ENCODE assay signal across 1 cellular context in the genomic region with DNA sequence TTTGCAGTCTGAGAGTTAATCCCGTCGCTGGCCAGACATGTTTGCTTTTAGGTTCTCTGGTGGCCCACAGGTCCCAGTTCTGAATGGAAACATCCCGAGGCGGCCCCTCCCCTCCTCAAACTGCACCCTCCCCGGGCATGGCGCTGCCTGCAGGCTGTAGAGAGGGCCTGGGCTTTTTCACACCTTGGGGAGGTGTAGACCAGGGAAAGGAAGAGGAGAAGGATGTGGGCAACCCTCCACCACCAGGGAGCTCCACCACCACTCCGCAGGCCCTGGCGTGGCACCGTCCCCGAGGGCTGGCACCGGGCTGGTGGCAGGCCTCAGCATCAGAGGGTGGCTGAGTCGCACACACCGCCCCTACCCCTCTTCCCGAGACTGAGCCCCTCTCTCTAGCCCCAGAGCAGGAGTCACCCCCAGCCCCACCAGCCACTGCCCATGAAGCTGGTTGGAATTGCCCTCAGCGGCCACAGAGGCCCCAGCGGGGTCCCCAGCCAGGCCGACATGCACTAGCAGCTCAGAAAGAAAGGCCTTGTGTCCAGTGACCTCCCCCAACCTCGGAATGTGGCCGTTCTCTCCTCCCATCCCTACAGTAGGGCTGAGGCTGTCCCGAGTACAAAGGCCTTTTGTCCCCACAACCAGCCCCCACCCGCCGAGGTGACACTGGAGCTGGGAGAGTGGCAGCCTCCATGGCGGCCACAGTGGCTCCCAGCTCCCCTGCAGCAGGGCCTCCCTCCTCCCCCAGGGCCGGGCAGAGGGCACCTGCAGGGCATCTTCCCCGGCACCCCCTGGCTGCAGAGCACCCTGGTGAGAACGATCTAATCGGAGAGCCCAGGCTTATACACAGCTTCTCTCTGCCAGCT.
A peak's percentile ranks its signal among the peaks of the same experiment; 100 is the strongest.
TF ChIP-seq lines count a peak whose summit lies in the region.

No MANE protein-coding gene starts in this region.

TF ChIP-seq in HepG2, 621 proteins besides CTCF, POLR2A, EP300 and RAD21 (continued from another document and continues in another):
- no peak for TF ChIP-seq BCLAF1 (IDR thresholded peaks at IDR 0.05)
- peak; percentile 64; the same call in 1 of the 2 replicates for TF ChIP-seq POGZ (CRISPR knock-in tag; IDR thresholded peaks at IDR 0.05)
- TF ChIP-seq KDM6A (CRISPR knock-in tag; IDR thresholded peaks at IDR 0.05; ENCODE audit: low read depth) = peak; percentile 74
- no peak for TF ChIP-seq HNF1A (IDR thresholded peaks at IDR 0.05; ENCODE audit: low read depth)
- peak; percentile 71; the same call in 1 of the 2 replicates for TF ChIP-seq HNF1A (CRISPR knock-in tag; IDR thresholded peaks at IDR 0.05; ENCODE audit: borderline replicate concordance)
- no peak for TF ChIP-seq ZNF703 (CRISPR knock-in tag; IDR thresholded peaks at IDR 0.05; ENCODE audit: borderline replicate concordance)
- TF ChIP-seq ZNF138 (CRISPR knock-in tag; IDR thresholded peaks at IDR 0.05; ENCODE audit: low read depth) = peak; percentile 18; the same call in 1 of the 2 replicates
- no peak for TF ChIP-seq SRSF9 (IDR thresholded peaks at IDR 0.05; ENCODE audit: borderline replicate concordance, insufficient read depth, low read depth, low read length, poor library complexity, severe bottlenecking)
- TF ChIP-seq, protein P1, sequence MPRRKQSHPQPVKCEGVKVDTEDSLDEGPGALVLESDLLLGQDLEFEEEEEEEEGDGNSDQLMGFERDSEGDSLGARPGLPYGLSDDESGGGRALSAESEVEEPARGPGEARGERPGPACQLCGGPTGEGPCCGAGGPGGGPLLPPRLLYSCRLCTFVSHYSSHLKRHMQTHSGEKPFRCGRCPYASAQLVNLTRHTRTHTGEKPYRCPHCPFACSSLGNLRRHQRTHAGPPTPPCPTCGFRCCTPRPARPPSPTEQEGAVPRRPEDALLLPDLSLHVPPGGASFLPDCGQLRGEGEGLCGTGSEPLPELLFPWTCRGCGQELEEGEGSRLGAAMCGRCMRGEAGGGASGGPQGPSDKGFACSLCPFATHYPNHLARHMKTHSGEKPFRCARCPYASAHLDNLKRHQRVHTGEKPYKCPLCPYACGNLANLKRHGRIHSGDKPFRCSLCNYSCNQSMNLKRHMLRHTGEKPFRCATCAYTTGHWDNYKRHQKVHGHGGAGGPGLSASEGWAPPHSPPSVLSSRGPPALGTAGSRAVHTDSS (CRISPR knock-in tag; conservative IDR thresholded peaks at IDR 0.05) = no peak
- TF ChIP-seq MEIS1 (CRISPR knock-in tag; IDR thresholded peaks at IDR 0.05; ENCODE audit: borderline replicate concordance) = peak; percentile 94; the same call in 1 of the 2 replicates
- peak; percentile 11; the same call in 1 of the 2 replicates for TF ChIP-seq STAG1 (CRISPR knock-in tag; IDR thresholded peaks at IDR 0.05)
- peak; percentile 38; the same call in 1 of the 2 replicates for TF ChIP-seq ZNF605 (CRISPR knock-in tag; IDR thresholded peaks at IDR 0.05)
- peak; percentile 89 for TF ChIP-seq PAXIP1 (CRISPR knock-in tag; conservative IDR thresholded peaks at IDR 0.05)
- TF ChIP-seq IRF9 (CRISPR knock-in tag; IDR thresholded peaks at IDR 0.05; ENCODE audit: borderline replicate concordance) = peak; percentile 60; the same call in 1 of the 2 replicates
- no peak for TF ChIP-seq SIX4 (CRISPR knock-in tag; IDR thresholded peaks at IDR 0.05)
- TF ChIP-seq, protein P2, sequence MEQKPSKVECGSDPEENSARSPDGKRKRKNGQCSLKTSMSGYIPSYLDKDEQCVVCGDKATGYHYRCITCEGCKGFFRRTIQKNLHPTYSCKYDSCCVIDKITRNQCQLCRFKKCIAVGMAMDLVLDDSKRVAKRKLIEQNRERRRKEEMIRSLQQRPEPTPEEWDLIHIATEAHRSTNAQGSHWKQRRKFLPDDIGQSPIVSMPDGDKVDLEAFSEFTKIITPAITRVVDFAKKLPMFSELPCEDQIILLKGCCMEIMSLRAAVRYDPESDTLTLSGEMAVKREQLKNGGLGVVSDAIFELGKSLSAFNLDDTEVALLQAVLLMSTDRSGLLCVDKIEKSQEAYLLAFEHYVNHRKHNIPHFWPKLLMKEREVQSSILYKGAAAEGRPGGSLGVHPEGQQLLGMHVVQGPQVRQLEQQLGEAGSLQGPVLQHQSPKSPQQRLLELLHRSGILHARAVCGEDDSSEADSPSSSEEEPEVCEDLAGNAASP (CRISPR knock-in tag; IDR thresholded peaks at IDR 0.05; ENCODE audit: borderline replicate concordance) = peak; percentile 88; the same call in 1 of the 2 replicates
- peak; percentile 66; the same call in 1 of the 2 replicates for TF ChIP-seq ZNF792 (CRISPR knock-in tag; IDR thresholded peaks at IDR 0.05)
- TF ChIP-seq EED (CRISPR knock-in tag; IDR thresholded peaks at IDR 0.05) = no peak
- 0 out of 2 replicates have a peak, but pooled peaks have one; percentile 14 for TF ChIP-seq ZNF678 (CRISPR knock-in tag; IDR thresholded peaks at IDR 0.05)
- peak; percentile 54; the same call in 1 of the 2 replicates for TF ChIP-seq NR2F6 (IDR thresholded peaks at IDR 0.05)
- peak; percentile 89 for TF ChIP-seq NR2F6 (CRISPR knock-in tag; IDR thresholded peaks at IDR 0.05)
- peak; percentile 77; the same call in 1 of the 2 replicates for TF ChIP-seq HIVEP1 (CRISPR knock-in tag; IDR thresholded peaks at IDR 0.05)
- 0 out of 2 replicates have a peak, but pooled peaks have one; percentile 37 for TF ChIP-seq ZNF557 (CRISPR knock-in tag; IDR thresholded peaks at IDR 0.05)
- TF ChIP-seq PHF8 (CRISPR knock-in tag; IDR thresholded peaks at IDR 0.05) = peak; percentile 78
- no peak for TF ChIP-seq ZNF737 (CRISPR knock-in tag; IDR thresholded peaks at IDR 0.05; ENCODE audit: borderline replicate concordance)
- TF ChIP-seq, protein P3, sequence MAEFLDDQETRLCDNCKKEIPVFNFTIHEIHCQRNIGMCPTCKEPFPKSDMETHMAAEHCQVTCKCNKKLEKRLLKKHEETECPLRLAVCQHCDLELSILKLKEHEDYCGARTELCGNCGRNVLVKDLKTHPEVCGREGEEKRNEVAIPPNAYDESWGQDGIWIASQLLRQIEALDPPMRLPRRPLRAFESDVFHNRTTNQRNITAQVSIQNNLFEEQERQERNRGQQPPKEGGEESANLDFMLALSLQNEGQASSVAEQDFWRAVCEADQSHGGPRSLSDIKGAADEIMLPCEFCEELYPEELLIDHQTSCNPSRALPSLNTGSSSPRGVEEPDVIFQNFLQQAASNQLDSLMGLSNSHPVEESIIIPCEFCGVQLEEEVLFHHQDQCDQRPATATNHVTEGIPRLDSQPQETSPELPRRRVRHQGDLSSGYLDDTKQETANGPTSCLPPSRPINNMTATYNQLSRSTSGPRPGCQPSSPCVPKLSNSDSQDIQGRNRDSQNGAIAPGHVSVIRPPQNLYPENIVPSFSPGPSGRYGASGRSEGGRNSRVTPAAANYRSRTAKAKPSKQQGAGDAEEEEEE (CRISPR knock-in tag; IDR thresholded peaks at IDR 0.05; ENCODE audit: borderline replicate concordance) = no peak
- TF ChIP-seq NFIC (IDR thresholded peaks at IDR 0.05; ENCODE audit: low read length) = 0 out of 2 replicates have a peak, but pooled peaks have one; percentile 40
- 0 out of 2 replicates have a peak, but pooled peaks have one; percentile 39 for TF ChIP-seq KDM3A (CRISPR knock-in tag; IDR thresholded peaks at IDR 0.05; ENCODE audit: low read depth)
- peak; percentile 41; the same call in 1 of the 2 replicates for TF ChIP-seq CCDC6 (CRISPR knock-in tag; IDR thresholded peaks at IDR 0.05)
- no peak for TF ChIP-seq MAFG (CRISPR knock-in tag; IDR thresholded peaks at IDR 0.05)
- TF ChIP-seq DRAP1 (CRISPR knock-in tag; IDR thresholded peaks at IDR 0.05) = peak; percentile 68
